In the genomic region with DNA sequence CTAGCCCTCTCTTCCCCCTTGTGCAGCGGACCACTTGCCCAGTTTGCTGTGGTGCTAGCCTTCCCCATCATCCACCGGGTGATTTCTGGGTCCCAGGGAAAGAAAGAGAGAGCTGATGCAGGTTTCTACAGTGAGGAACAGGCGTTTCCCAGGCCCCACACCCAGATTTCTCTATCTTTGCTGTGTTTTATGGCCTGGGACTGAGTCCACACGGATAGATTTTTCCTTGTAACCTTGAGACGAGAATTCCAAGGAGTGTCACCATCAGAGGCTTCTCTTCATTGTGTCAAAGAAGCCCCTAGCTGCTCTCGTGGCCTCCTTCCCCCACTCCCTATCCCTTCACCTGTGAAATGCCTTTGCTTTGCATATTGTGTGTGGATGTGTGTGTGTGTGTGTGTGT, we compare ENCODE assay signal across 19 cellular contexts. TPM values are rescaled to one million over a fixed set of nuclear protein-coding genes. Genes with fewer than 3 reads are reported as not detected.
DNase-seq lines count a peak whose midpoint lies in the region; ATAC-seq and TF ChIP-seq lines count a peak whose summit lies in the region.
"Had no signal": no experiment of that assay in that cellular context is flagged by ENCODE, and none has a peak within 500 bp of the region (broad histone marks: within the 10 kb centered on the region; RNA-seq: fewer than 3 reads in every experiment).

No MANE protein-coding gene starts in this region.

- no peaks in the 10 kb centered on the region for H3K4me1 Mint-ChIP-seq in neural crest cell
- peaks cover 4 to 9% of the 10 kb centered on the region in 2 donors for H3K4me1 Mint-ChIP-seq in stimulated activated naive B cell treated with anti-CD40 and anti-IgM and Interleukin-4, amounts not matched to agents 10 μg/mL and 1 μg/mL and 100 μg/mL, for 72 hours
- H3K4me1 Mint-ChIP-seq: CD14-positive monocyte; CD4-positive, alpha-beta memory T cell had no signal

- H3K9me3 ChIP-seq in DOHH2 (ENCODE audit: control insufficient read depth, insufficient read depth, low read length), result no peaks in the 10 kb centered on the region
- no peaks in the 10 kb centered on the region for H3K9me3 ChIP-seq in Karpas-422 (ENCODE audit: low read length)
- H3K9me3 ChIP-seq: A549, BLaER1, HAP-1 had no signal

- H3K36me3 ChIP-seq in DOHH2 (ENCODE audit: control insufficient read depth, low read length) (peaks cover 41% of the 10 kb centered on the region), Karpas-422 (ENCODE audit: insufficient read depth, low read length) (peaks cover 6% of the 10 kb centered on the region)

- no peaks in the 10 kb centered on the region for H3K9me3 Mint-ChIP-seq in neural crest cell
- no peaks in the 10 kb centered on the region for H3K9me3 Mint-ChIP-seq in stimulated activated naive B cell treated with anti-CD40 and anti-IgM and Interleukin-4, amounts not matched to agents 10 μg/mL and 1 μg/mL and 100 μg/mL, for 72 hours
- H3K9me3 Mint-ChIP-seq: CD14-positive monocyte; CD4-positive, alpha-beta memory T cell had no signal

- no peaks in the 10 kb centered on the region for H3K27me3 Mint-ChIP-seq in neural crest cell (ENCODE audit: low read depth)
- no peaks in the 10 kb centered on the region for H3K27me3 Mint-ChIP-seq in stimulated activated naive B cell treated with anti-CD40 and anti-IgM and Interleukin-4, amounts not matched to agents 10 μg/mL and 1 μg/mL and 100 μg/mL, for 72 hours
- H3K27me3 Mint-ChIP-seq: CD4-positive, alpha-beta memory T cell had no signal

- DNase-seq in Karpas-422 (no peak), left colon (no peak), neural crest cell (ENCODE audit: low read depth, low spot score) (no peak), NCI-H1105 treated with DMSO at 0.1 percent for 48 hours (lab: John Stamatoyannopoulos, UW) (no peak), Ammon's horn (ENCODE audit: low spot score) (no peak), GM20000 (ENCODE audit: low spot score) (no peak)
- no peak for DNase-seq in stimulated activated naive B cell treated with anti-CD40 and anti-IgM and Interleukin-4, amounts not matched to agents 10 μg/mL and 1 μg/mL and 100 μg/mL, for 72 hours
- DNase-seq: AML-193; CD4-positive, alpha-beta memory T cell; DMS153; DMS79; GF-D8 had no signal

- H3K4me3 Mint-ChIP-seq in neural crest cell, result no peak overlapping the region
- H3K4me3 Mint-ChIP-seq in stimulated activated naive B cell treated with anti-CD40 and anti-IgM and Interleukin-4, amounts not matched to agents 10 μg/mL and 1 μg/mL and 100 μg/mL, for 72 hours, result no peak overlapping the region
- H3K4me3 Mint-ChIP-seq: CD14-positive monocyte; CD4-positive, alpha-beta memory T cell had no signal

- H3F3A ChIP-seq in DOHH2 (ENCODE audit: control insufficient read depth, insufficient read depth), result peaks cover 14% of the 10 kb centered on the region

- no peak overlapping the region for H3K9ac ChIP-seq in Karpas-422 (ENCODE audit: low read length)
- H3K9ac ChIP-seq: BLaER1, GM23248 had no signal

- H3K4me2 ChIP-seq in DOHH2 (ENCODE audit: low read length) (peak overlapping the region; percentile 6), Karpas-422 (ENCODE audit: low read depth, low read length, poor library complexity, severe bottlenecking) (no peak overlapping the region)
- H3K4me2 ChIP-seq: A549, BLaER1 had no signal

- peaks cover 12% of the 10 kb centered on the region for H3K36me3 Mint-ChIP-seq in neural crest cell (ENCODE audit: low read depth)
- H3K36me3 Mint-ChIP-seq in stimulated activated naive B cell treated with anti-CD40 and anti-IgM and Interleukin-4, amounts not matched to agents 10 μg/mL and 1 μg/mL and 100 μg/mL, for 72 hours, result peaks cover 24 to 43% of the 10 kb centered on the region in 2 donors

- H3K27ac ChIP-seq in DOHH2 (ENCODE audit: low read depth, low read length), result no peak overlapping the region
- H3K27ac ChIP-seq in Karpas-422 (ENCODE audit: low read length), result peak overlapping the region; percentile 31
- H3K27ac ChIP-seq: 22Rv1, A549, BLaER1, GM23248 had no signal

- H3K4me3 ChIP-seq in DOHH2 (ENCODE audit: low read length) (no peak overlapping the region), Karpas-422 (ENCODE audit: low read length) (no peak overlapping the region)
- H3K4me3 ChIP-seq: A549, BLaER1, GM23248, HAP-1 had no signal

- no peak overlapping the region for H2AFZ ChIP-seq in Karpas-422 (ENCODE audit: low read length)
- H2AFZ ChIP-seq: GM23248 had no signal

- no peaks in the 10 kb centered on the region for H3K27me3 ChIP-seq in DOHH2 (ENCODE audit: control insufficient read depth, low read length)
- no peaks in the 10 kb centered on the region for H3K27me3 ChIP-seq in Karpas-422 (ENCODE audit: low read length)
- H3K27me3 ChIP-seq: BLaER1 had no signal

- H3K4me1 ChIP-seq in DOHH2 (ENCODE audit: control insufficient read depth, low read length) (peaks cover 25% of the 10 kb centered on the region), Karpas-422 (ENCODE audit: low read length) (peaks cover 27% of the 10 kb centered on the region)
- H3K4me1 ChIP-seq: A549, HAP-1 had no signal

- ATAC-seq in left colon, result peak; percentile 87
- no peak for ATAC-seq in stimulated activated naive B cell treated with anti-CD40 and anti-IgM and Interleukin-4, amounts not matched to agents 10 μg/mL and 1 μg/mL and 100 μg/mL, for 72 hours (replicated peaks)
- ATAC-seq: A549 had no signal

- H4K20me1 ChIP-seq in DOHH2 (ENCODE audit: control insufficient read depth, insufficient read depth, low read depth, low read length) (no peaks in the 10 kb centered on the region), Karpas-422 (ENCODE audit: insufficient read depth, low read depth, low read length) (no peaks in the 10 kb centered on the region)

- H3K79me2 ChIP-seq in DOHH2 (ENCODE audit: control insufficient read depth, low read length) (no peaks in the 10 kb centered on the region), Karpas-422 (ENCODE audit: low read length) (no peaks in the 10 kb centered on the region)

- intact Hi-C loops in left colon (cut with DNase I, micrococcal nuclease), result no loop called here

- TF ChIP-seq CTCF in DOHH2 (IDR thresholded peaks at IDR 0.05; ENCODE audit: low read depth, low read length, poor library complexity, severe bottlenecking) (no peak), neural crest cell (conservative IDR thresholded peaks at IDR 0.05) (no peak), GM20000 (IDR thresholded peaks at IDR 0.05; ENCODE audit: extremely low read depth, missing control alignments) (no peak)

- H3K27ac Mint-ChIP-seq in neural crest cell (ENCODE audit: unreplicated experiment), result peak overlapping the region; percentile 60
- H3K27ac Mint-ChIP-seq in stimulated activated naive B cell treated with anti-CD40 and anti-IgM and Interleukin-4, amounts not matched to agents 10 μg/mL and 1 μg/mL and 100 μg/mL, for 72 hours, result no peak overlapping the region

- H3K9me2 ChIP-seq in DOHH2 (replicated peaks; ENCODE audit: control insufficient read depth, low read length) (no peaks in the 10 kb centered on the region), Karpas-422 (replicated peaks; ENCODE audit: insufficient read depth, low read length) (no peaks in the 10 kb centered on the region)

RNA-seq across cellular contexts. Expression of a gene that starts 21.2 kb away (rescaled TPM):
- total RNA-seq in Karpas-422 (2014; rRNA removed; shearing (Covaris generic); ENCODE audit: low replicate concordance), result 2.4 and 3.6 TPM in 2 replicates
- total RNA-seq in left colon (10 to 100 TPM; 43.3 to 56.1 TPM), neural crest cell (5.4 and 7.1 TPM in 2 replicates)
- total RNA-seq: GM23248 had no signal

RNA-seq across cellular contexts. Expression of a gene that starts 43.0 kb away (rescaled TPM):
- 26.2 and 35.5 TPM in 2 replicates for total RNA-seq in Karpas-422 (2014; rRNA removed; shearing (Covaris generic); ENCODE audit: low replicate concordance)
- total RNA-seq in left colon (10 to 100 TPM; 10.9 to 12.6 TPM), neural crest cell (39.6 and 41.5 TPM in 2 replicates)

RNA-seq across cellular contexts. Expression of a gene that starts 58.9 kb away (rescaled TPM):
- 38.0 and 57.7 TPM in 2 replicates for total RNA-seq in Karpas-422 (2014; rRNA removed; shearing (Covaris generic); ENCODE audit: low replicate concordance)
- total RNA-seq in left colon (10 to 100 TPM; 33.1 to 33.3 TPM), neural crest cell (45.4 and 46.6 TPM in 2 replicates)
